In genomic region chr10:132454296-132455198, GRCh38 we compare ENCODE assay signal across 18 cellular contexts.
"Had no signal": no experiment of that assay in that cellular context is flagged by ENCODE, and none has a peak within 500 bp of the region (broad histone marks: within the 10 kb centered on the region; RNA-seq: fewer than 3 reads in every experiment).

No MANE protein-coding gene starts in this region.

- H3K9me3 Mint-ChIP-seq: activated naive CD4-positive, alpha-beta T cell treated with anti-CD3 and anti-CD28 coated beads, Interleukin-2, amount 50 U/mL, for 72 hours had no signal

- H3K9me3 ChIP-seq: adrenal gland, pancreas, vagina had no signal

- H3K4me3 ChIP-seq: adrenal gland, pancreas, vagina had no signal

- DNase-seq: activated CD4-positive, alpha-beta T cell treated with anti-CD3 and anti-CD28 coated beads for 1 hour; activated CD4-positive, alpha-beta T cell treated with anti-CD3 and anti-CD28 coated beads, Interleukin-2, amount 50 U/mL, for 48 hours; activated gamma-delta T cell treated with Interleukin-2 at 50 U/mL for 16 hours; adrenal gland; dermis blood vessel endothelial cell; hypothalamus; islet precursor cell; midbrain; stimulated activated CD4-positive, alpha-beta T cell treated with anti-CD3 and anti-CD28 coated beads, Interleukin-12 subunit alpha, Interleukin-12 subunit beta, amount 100 ng/mL, for 4 hours; stimulated activated CD4-positive, alpha-beta T cell treated with anti-CD3 and anti-CD28 coated beads, Interleukin-1b, Interleukin-23, amount 100 ng/mL, for 48 hours; stimulated activated CD8-positive, alpha-beta memory T cell treated with anti-CD3 and anti-CD28 coated beads, Interleukin-4, amount 100 ng/mL, for 48 hours; stimulated activated naive CD4-positive, alpha-beta T cell treated with Interleukin-2 at 50 U/mL for 16 hours; SW 1271; T-helper 2 cell; trophoblast cell had no signal

- ATAC-seq: activated naive CD4-positive, alpha-beta T cell treated with anti-CD3 and anti-CD28 coated beads, Interleukin-2, amount 50 U/mL, for 72 hours had no signal

- H3K36me3 ChIP-seq: adrenal gland, pancreas, vagina had no signal

- FAIRE-seq: pancreas had no signal

- H3K27ac Mint-ChIP-seq: activated naive CD4-positive, alpha-beta T cell treated with anti-CD3 and anti-CD28 coated beads, Interleukin-2, amount 50 U/mL, for 72 hours had no signal

- H3K27me3 ChIP-seq: adrenal gland, pancreas, vagina had no signal

- H3K36me3 Mint-ChIP-seq: activated naive CD4-positive, alpha-beta T cell treated with anti-CD3 and anti-CD28 coated beads, Interleukin-2, amount 50 U/mL, for 72 hours had no signal
